Comparison of ENCODE assay signal across 8 cellular contexts in the genomic region with DNA sequence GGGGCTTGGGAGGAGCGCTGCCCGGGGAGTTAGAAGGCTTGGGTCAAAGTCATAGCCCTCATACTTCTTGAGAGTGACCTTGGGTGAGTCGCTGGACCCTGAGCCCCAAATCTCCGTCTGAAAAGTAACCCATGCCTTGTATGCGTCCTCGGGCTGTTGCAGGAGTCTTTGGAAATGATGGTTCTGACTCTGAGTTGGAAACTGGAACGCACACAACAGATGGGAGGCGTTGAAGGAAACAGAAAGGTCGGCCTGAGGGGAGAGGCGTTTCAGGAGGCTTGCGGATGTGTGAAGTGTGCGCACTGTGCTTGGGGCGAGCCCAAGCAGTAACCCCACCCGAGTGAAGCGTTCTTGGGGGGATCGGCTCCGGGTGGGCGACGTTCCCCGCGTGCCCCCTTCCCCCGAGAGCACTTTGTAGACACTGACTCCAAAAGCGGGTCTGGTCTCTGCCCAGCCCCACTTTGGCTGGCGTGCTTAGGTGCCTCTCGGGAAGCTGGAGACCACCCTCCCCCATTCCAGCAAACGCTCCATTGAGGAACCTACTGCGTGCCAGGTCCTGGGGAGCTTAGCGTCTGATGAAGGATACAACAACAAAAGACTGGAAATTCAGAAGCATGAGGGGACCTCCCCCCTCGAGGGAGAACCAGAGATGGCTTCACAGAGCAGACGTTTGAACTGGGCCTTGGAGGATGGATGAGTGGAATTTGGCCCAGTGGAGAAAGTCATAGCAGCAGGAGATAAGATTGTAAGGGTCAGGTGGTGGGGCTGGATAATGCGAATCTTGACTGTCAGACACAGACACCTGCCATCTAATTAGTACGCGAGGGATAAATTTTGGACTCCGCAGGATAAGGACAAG. TPM values are rescaled to one million over a fixed set of nuclear protein-coding genes. Genes with fewer than 3 reads are reported as not detected.
DNase-seq lines count a peak whose midpoint lies in the region; ATAC-seq and TF ChIP-seq lines count a peak whose summit lies in the region.

No MANE protein-coding gene starts in this region.

- TF ChIP-seq RAD21 in neural cell (conservative IDR thresholded peaks at IDR 0.05) = no peak

- TF ChIP-seq CTCF in RWPE2 (IDR thresholded peaks at IDR 0.05; ENCODE audit: poor library complexity, severe bottlenecking) (no peak), esophagus squamous epithelium (IDR thresholded peaks at IDR 0.05) (no peak), neural cell (IDR thresholded peaks at IDR 0.05; ENCODE audit: poor library complexity, severe bottlenecking) (no peak)

- H3K36me3 ChIP-seq in RWPE2 (ENCODE audit: low read depth) (peaks cover 17% of the 10 kb centered on the region), esophagus squamous epithelium (peaks cover 0 to 7% (median 0%) of the 10 kb centered on the region in 3 donors), neural cell (ENCODE audit: insufficient read depth, low read length) (no peaks in the 10 kb centered on the region)

- WGBS in esophagus squamous epithelium, 2 donors = 52 to 64% methylated on average over 21 to 24 of the region's 34 CpGs

- intact Hi-C loops in esophagus squamous epithelium (cut with DNase I) = loop anchor here (10.0 kb wide), 1 partner anchor 310 kb away; the partner anchor contains the start of gene TOMM5

- ATAC-seq in RWPE2 (ENCODE audit: low read depth) (peak; percentile 18; the same call in 2 of the 3 replicates), HG02870 (IDR thresholded peaks at IDR 0.05; ENCODE audit: unreplicated experiment) (no peak), GM21576 (IDR thresholded peaks at IDR 0.05; ENCODE audit: unreplicated experiment) (no peak)

- peak overlapping the region; percentile 61 for H2AFZ ChIP-seq in neural cell (ENCODE audit: low read depth, low read length)

- H3K9me2 ChIP-seq in neural cell (ENCODE audit: insufficient read depth, low read length) = no peaks in the 10 kb centered on the region

- H3K4me3 ChIP-seq in RWPE2 (ENCODE audit: severe bottlenecking) = peak overlapping the region; percentile 76
- peak overlapping the region; percentile 53 to 86 (median 78) for H3K4me3 ChIP-seq in esophagus squamous epithelium
- H3K4me3 ChIP-seq in neural cell (ENCODE audit: low read length) = peak overlapping the region; percentile 96

- peak; percentile 7 for DNase-seq in NCI-H2227 (lab: John Stamatoyannopoulos, UW; ENCODE audit: unreplicated experiment)
- DNase-seq in NCI-H2227 treated with DMSO at 0.1 percent for 48 hours (lab: John Stamatoyannopoulos, UW) = no peak
- DNase-seq in RWPE2 (ENCODE audit: low spot score) = peak; percentile 13
- DNase-seq in esophagus squamous epithelium (lab: John Stamatoyannopoulos, UW) = no peak
- no peak for DNase-seq in GDM1 (lab: John Stamatoyannopoulos, UW)

- H3K9ac ChIP-seq in neural cell (ENCODE audit: low read length) = peak overlapping the region; percentile 81

- no peak for TF ChIP-seq EP300 in neural cell (conservative IDR thresholded peaks at IDR 0.05; ENCODE audit: poor library complexity, severe bottlenecking)

- H3K27ac ChIP-seq in RWPE2 (ENCODE audit: poor library complexity, severe bottlenecking) (peak overlapping the region; percentile 74), esophagus squamous epithelium (peak overlapping the region; percentile 80 to 93 (median 90)), neural cell (ENCODE audit: low read length) (no peak overlapping the region)

- H3K27me3 ChIP-seq in RWPE2 (ENCODE audit: insufficient read depth, poor library complexity, severe bottlenecking) (no peaks in the 10 kb centered on the region), esophagus squamous epithelium (no peaks in the 10 kb centered on the region), neural cell (ENCODE audit: insufficient read depth, low read depth, low read length) (no peaks in the 10 kb centered on the region)

- TF ChIP-seq POLR2A in esophagus squamous epithelium (IDR thresholded peaks at IDR 0.05) = no peak

- peaks cover 26% of the 10 kb centered on the region for H3K79me2 ChIP-seq in neural cell (replicated peaks; ENCODE audit: insufficient read depth, low read length)

- H3F3A ChIP-seq in neural cell (ENCODE audit: insufficient read depth, low read length, poor library complexity, severe bottlenecking) = no peaks in the 10 kb centered on the region

- H3K4me2 ChIP-seq in neural cell (ENCODE audit: low read length) = no peak overlapping the region

- no peaks in the 10 kb centered on the region for H3K9me3 ChIP-seq in RWPE2 (ENCODE audit: severe bottlenecking)
- no peaks in the 10 kb centered on the region for H3K9me3 ChIP-seq in esophagus squamous epithelium
- H3K9me3 ChIP-seq in neural cell (ENCODE audit: low read length) = no peaks in the 10 kb centered on the region

- peaks cover 14% of the 10 kb centered on the region for H3K4me1 ChIP-seq in RWPE2 (ENCODE audit: insufficient read depth, poor library complexity, severe bottlenecking)
- peaks cover 7 to 33% (median 15%) of the 10 kb centered on the region in 3 donors for H3K4me1 ChIP-seq in esophagus squamous epithelium

- no peaks in the 10 kb centered on the region for H4K20me1 ChIP-seq in neural cell (ENCODE audit: insufficient read depth)

TF ChIP-seq in neural cell, 6 proteins besides CTCF, POLR2A, EP300 and RAD21:
- no peak for TF ChIP-seq TAF1 (IDR thresholded peaks at IDR 0.05; ENCODE audit: low read depth)
- no peak for TF ChIP-seq POLR2AphosphoS5 (IDR thresholded peaks at IDR 0.05)
- TF ChIP-seq SMC3 (conservative IDR thresholded peaks at IDR 0.05; ENCODE audit: poor library complexity) = no peak
- TF ChIP-seq EZH2 (IDR thresholded peaks at IDR 0.05; ENCODE audit: borderline replicate concordance, insufficient read depth, low read length, poor library complexity, severe bottlenecking) = no peak
- TF ChIP-seq, protein P1, sequence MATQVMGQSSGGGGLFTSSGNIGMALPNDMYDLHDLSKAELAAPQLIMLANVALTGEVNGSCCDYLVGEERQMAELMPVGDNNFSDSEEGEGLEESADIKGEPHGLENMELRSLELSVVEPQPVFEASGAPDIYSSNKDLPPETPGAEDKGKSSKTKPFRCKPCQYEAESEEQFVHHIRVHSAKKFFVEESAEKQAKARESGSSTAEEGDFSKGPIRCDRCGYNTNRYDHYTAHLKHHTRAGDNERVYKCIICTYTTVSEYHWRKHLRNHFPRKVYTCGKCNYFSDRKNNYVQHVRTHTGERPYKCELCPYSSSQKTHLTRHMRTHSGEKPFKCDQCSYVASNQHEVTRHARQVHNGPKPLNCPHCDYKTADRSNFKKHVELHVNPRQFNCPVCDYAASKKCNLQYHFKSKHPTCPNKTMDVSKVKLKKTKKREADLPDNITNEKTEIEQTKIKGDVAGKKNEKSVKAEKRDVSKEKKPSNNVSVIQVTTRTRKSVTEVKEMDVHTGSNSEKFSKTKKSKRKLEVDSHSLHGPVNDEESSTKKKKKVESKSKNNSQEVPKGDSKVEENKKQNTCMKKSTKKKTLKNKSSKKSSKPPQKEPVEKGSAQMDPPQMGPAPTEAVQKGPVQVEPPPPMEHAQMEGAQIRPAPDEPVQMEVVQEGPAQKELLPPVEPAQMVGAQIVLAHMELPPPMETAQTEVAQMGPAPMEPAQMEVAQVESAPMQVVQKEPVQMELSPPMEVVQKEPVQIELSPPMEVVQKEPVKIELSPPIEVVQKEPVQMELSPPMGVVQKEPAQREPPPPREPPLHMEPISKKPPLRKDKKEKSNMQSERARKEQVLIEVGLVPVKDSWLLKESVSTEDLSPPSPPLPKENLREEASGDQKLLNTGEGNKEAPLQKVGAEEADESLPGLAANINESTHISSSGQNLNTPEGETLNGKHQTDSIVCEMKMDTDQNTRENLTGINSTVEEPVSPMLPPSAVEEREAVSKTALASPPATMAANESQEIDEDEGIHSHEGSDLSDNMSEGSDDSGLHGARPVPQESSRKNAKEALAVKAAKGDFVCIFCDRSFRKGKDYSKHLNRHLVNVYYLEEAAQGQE (IDR thresholded peaks at IDR 0.05; ENCODE audit: borderline replicate concordance) = no peak
- no peak for TF ChIP-seq MXI1 (conservative IDR thresholded peaks at IDR 0.05; ENCODE audit: poor library complexity, severe bottlenecking)

RNA-seq across cellular contexts. Expression of gene SLC25A51, which starts 0.9 kb away (rescaled TPM):
- 10 to 100 TPM; 18.2 to 30.3 (median 20.3) TPM for total RNA-seq in esophagus squamous epithelium
- 26.8 and 34.5 TPM in 2 replicates for polyA plus RNA-seq in neural cell
- 102 and 106 TPM in 2 replicates for polyA minus RNA-seq in neural cell

Comparison
In these comparisons a context has a peak if more than half of its experiments do, and no peak if none do; other contexts are left out.
1. DNase-seq: peak in NCI-H2227 (single experiment) and RWPE2 (single experiment); none in NCI-H2227 treated with DMSO at 0.1 percent for 48 hours (single experiment), esophagus squamous epithelium (single experiment) and GDM1 (single experiment).
2. Peak in every context shown above with its lines, with median percentiles within 50 percentile points of each other: H3K4me3 ChIP-seq.